24 cellular contexts compared by ENCODE assay signal in the genomic region with DNA sequence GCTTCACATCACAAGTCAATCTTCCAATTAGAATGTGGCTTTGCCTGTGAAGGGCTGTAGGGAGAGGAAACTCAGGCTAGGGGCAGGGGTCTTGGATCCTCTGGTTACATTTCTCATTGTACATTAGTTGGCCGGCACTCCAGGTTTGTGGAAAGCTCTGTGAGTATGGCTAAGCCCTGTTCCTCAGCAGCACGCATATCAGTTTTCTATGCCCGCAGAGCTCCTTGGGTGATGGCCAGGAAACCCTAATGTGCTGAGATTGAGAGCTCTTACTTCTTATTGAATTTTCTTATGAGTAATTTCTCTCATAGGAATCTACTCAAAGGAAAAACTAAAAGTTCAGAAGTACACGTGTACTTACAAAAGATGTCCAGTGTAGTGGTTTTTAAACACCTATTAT.
"Had no signal": no experiment of that assay in that cellular context is flagged by ENCODE, and none has a peak within 500 bp of the region (broad histone marks: within the 10 kb centered on the region; RNA-seq: fewer than 3 reads in every experiment).

No MANE protein-coding gene starts in this region.

- H3K4me1 Mint-ChIP-seq: activated CD8-positive, alpha-beta memory T cell treated with anti-CD3 and anti-CD28 coated beads, Interleukin-2, amount 10 ng/mL, durations not matched to agents 7 days and 5 days had no signal

- ATAC-seq: activated CD4-positive, CD25-positive, alpha-beta regulatory T cell treated with anti-CD3 and anti-CD28 coated beads, Interleukin-2, amount 50 U/mL, for 24 hours; activated CD8-positive, alpha-beta memory T cell treated with anti-CD3 and anti-CD28 coated beads, Interleukin-2, amount 10 ng/mL, durations not matched to agents 7 days and 5 days; activated CD8-positive, alpha-beta T cell treated with anti-CD3 and anti-CD28 coated beads for 36 hours; effector memory CD8-positive, alpha-beta T cell; esophagus mucosa; naive thymus-derived CD4-positive, alpha-beta T cell; upper lobe of right lung had no signal

- H3K36me3 Mint-ChIP-seq: activated CD8-positive, alpha-beta memory T cell treated with anti-CD3 and anti-CD28 coated beads, Interleukin-2, amount 10 ng/mL, durations not matched to agents 7 days and 5 days; naive thymus-derived CD4-positive, alpha-beta T cell; neural progenitor cell had no signal

- H3K27ac Mint-ChIP-seq: activated CD4-positive, alpha-beta T cell treated with anti-CD3 and anti-CD28 coated beads, Interleukin-2, amount 10 ng/mL, durations not matched to agents 24 days and 14 days; activated CD8-positive, alpha-beta memory T cell treated with anti-CD3 and anti-CD28 coated beads, Interleukin-2, amount 10 ng/mL, durations not matched to agents 7 days and 5 days; activated CD8-positive, alpha-beta T cell treated with anti-CD3 and anti-CD28 coated beads for 36 hours; effector memory CD8-positive, alpha-beta T cell; naive thymus-derived CD4-positive, alpha-beta T cell; neural progenitor cell; T-helper 2 cell treated with Interferon-gamma antibody and Interleukin-4, amounts not matched to agents 5 μg/mL and 100 μg/mL, for 36 hours had no signal

- H3K36me3 ChIP-seq: ascending aorta, colonic mucosa, left ventricle myocardium inferior, neural progenitor cell, prostate gland, spleen, upper lobe of right lung had no signal

- H3K4me2 ChIP-seq: neural progenitor cell had no signal

- H3K4me3 Mint-ChIP-seq: activated CD4-positive, alpha-beta T cell treated with anti-CD3 and anti-CD28 coated beads, Interleukin-2, amount 10 ng/mL, durations not matched to agents 24 days and 14 days; activated CD8-positive, alpha-beta memory T cell treated with anti-CD3 and anti-CD28 coated beads, Interleukin-2, amount 10 ng/mL, durations not matched to agents 7 days and 5 days; activated CD8-positive, alpha-beta T cell treated with anti-CD3 and anti-CD28 coated beads for 36 hours; effector memory CD8-positive, alpha-beta T cell; naive thymus-derived CD4-positive, alpha-beta T cell; neural progenitor cell; T-helper 2 cell treated with Interferon-gamma antibody and Interleukin-4, amounts not matched to agents 5 μg/mL and 100 μg/mL, for 36 hours had no signal

- H3K9me3 Mint-ChIP-seq: activated CD4-positive, alpha-beta T cell treated with anti-CD3 and anti-CD28 coated beads, Interleukin-2, amount 10 ng/mL, durations not matched to agents 24 days and 14 days; activated CD8-positive, alpha-beta T cell treated with anti-CD3 and anti-CD28 coated beads for 36 hours; effector memory CD8-positive, alpha-beta T cell; naive thymus-derived CD4-positive, alpha-beta T cell; neural progenitor cell; T-helper 2 cell treated with Interferon-gamma antibody and Interleukin-4, amounts not matched to agents 5 μg/mL and 100 μg/mL, for 36 hours had no signal

- H3K4me1 ChIP-seq: colonic mucosa, prostate gland, spleen, upper lobe of right lung had no signal

- H3K27ac ChIP-seq: ascending aorta, colonic mucosa, left ventricle myocardium inferior, neural progenitor cell, prostate gland, spleen, upper lobe of right lung, VCaP had no signal

- DNase-seq: activated CD4-positive, alpha-beta T cell treated with anti-CD3 and anti-CD28 coated beads, Interleukin-2, amount 10 ng/mL, durations not matched to agents 24 days and 14 days; activated CD8-positive, alpha-beta memory T cell treated with anti-CD3 and anti-CD28 coated beads, Interleukin-2, amount 10 ng/mL, durations not matched to agents 7 days and 5 days; activated CD8-positive, alpha-beta T cell treated with anti-CD3 and anti-CD28 coated beads for 36 hours; activated effector memory CD4-positive, alpha-beta T cell treated with anti-CD3 and anti-CD28 coated beads, Interleukin-2, amount 50 U/mL, for 16 hours; activated naive CD4-positive, alpha-beta T cell treated with anti-CD3 and anti-CD28 coated beads, Interleukin-2, amount 50 U/mL, for 16 hours; activated T-cell treated with anti-CD3 and anti-CD28 coated beads for 4 hours; colonic mucosa; dorsolateral prefrontal cortex; effector memory CD8-positive, alpha-beta T cell; hippocampal formation; kidney glomerular epithelial cell; left ventricle myocardium inferior; naive thymus-derived CD4-positive, alpha-beta T cell; spleen; stimulated activated CD4-positive, alpha-beta T cell treated with anti-CD3 and anti-CD28 coated beads, Interleukin-4, amount 100 ng/mL, for 1 hour; stimulated activated naive CD4-positive, alpha-beta T cell treated with Interleukin-2 at 50 U/mL for 16 hours; upper lobe of right lung had no signal

- H3K9me3 ChIP-seq: ascending aorta, colonic mucosa, left ventricle myocardium inferior, prostate gland, spleen, upper lobe of right lung had no signal

- H2AFZ ChIP-seq: neural progenitor cell had no signal

- H3K27me3 Mint-ChIP-seq: activated CD8-positive, alpha-beta T cell treated with anti-CD3 and anti-CD28 coated beads for 36 hours had no signal

- H3K9ac ChIP-seq: neural progenitor cell had no signal

- H3K4me3 ChIP-seq: ascending aorta, colonic mucosa, dorsolateral prefrontal cortex, left ventricle myocardium inferior, neural progenitor cell, prostate gland, spleen, upper lobe of right lung had no signal

- H3K27me3 ChIP-seq: ascending aorta, colonic mucosa, dorsolateral prefrontal cortex, neural progenitor cell, spleen, upper lobe of right lung had no signal
